ENCODE assay signal across 18 cellular contexts in genomic region chr1:201845331-201846083, GRCh38. TPM values are rescaled to one million over a fixed set of nuclear protein-coding genes. Genes with fewer than 3 reads are reported as not detected.
DNase-seq lines count a peak whose midpoint lies in the region; ATAC-seq lines count a peak whose summit lies in the region.
"Had no signal": no experiment of that assay in that cellular context is flagged by ENCODE, and none has a peak within 500 bp of the region (broad histone marks: within the 10 kb centered on the region; RNA-seq: fewer than 3 reads in every experiment).

No MANE protein-coding gene starts in this region.

- H3K27me3 Mint-ChIP-seq in stimulated activated naive CD8-positive, alpha-beta T cell treated with anti-CD3 and anti-CD28 coated beads, Interleukin-15, amount 100 ng/mL, for 72 hours: no peaks in the 10 kb centered on the region

- no peak for DNase-seq in stimulated activated naive CD8-positive, alpha-beta T cell treated with anti-CD3 and anti-CD28 coated beads, Interleukin-15, Interleukin-2, amounts not matched to agents 100 U/mL and 50 U/mL, for 24 hours
- no peak for DNase-seq in stimulated activated naive CD8-positive, alpha-beta T cell treated with anti-CD3 and anti-CD28 coated beads, Interleukin-15, amount 100 ng/mL, for 72 hours
- peak; percentile 62 for DNase-seq in RKO (ENCODE audit: low spot score)
- DNase-seq in dermis blood vessel endothelial cell: peak; percentile 21
- DNase-seq in posterior cingulate gyrus: no peak
- no peak for DNase-seq in mucosa of gallbladder (ENCODE audit: low spot score)
- no peak for DNase-seq in midbrain (lab: John Stamatoyannopoulos, UW)
- DNase-seq: activated CD8-positive, alpha-beta memory T cell treated with anti-CD3 and anti-CD28 coated beads for 24 hours; AML-193; esophagus squamous epithelium; H7; NCI-H187; NCI-H446 treated with DMSO at 0.1 percent for 48 hours; right lobe of liver had no signal

- no peak overlapping the region for H3K27ac Mint-ChIP-seq in stimulated activated naive CD8-positive, alpha-beta T cell treated with anti-CD3 and anti-CD28 coated beads, Interleukin-15, amount 100 ng/mL, for 72 hours
- H3K27ac Mint-ChIP-seq: activated T-helper 2 cell treated with anti-CD3 and anti-CD28 coated beads, Interferon-gamma antibody, Interleukin-2, Interleukin-4, amounts not matched to agents 10 μg/mL and 5 μg/mL and 100 μg/mL, durations not matched to agents 14 hours and 24 hours and 36 hours; mesothelial cell of epicardium; neural progenitor cell had no signal

- peaks cover 22% of the 10 kb centered on the region for H3K4me1 Mint-ChIP-seq in stimulated activated naive CD8-positive, alpha-beta T cell treated with anti-CD3 and anti-CD28 coated beads, Interleukin-15, amount 100 ng/mL, for 72 hours
- H3K4me1 Mint-ChIP-seq: neural progenitor cell had no signal

- H3K4me3 Mint-ChIP-seq in stimulated activated naive CD8-positive, alpha-beta T cell treated with anti-CD3 and anti-CD28 coated beads, Interleukin-15, amount 100 ng/mL, for 72 hours: no peak overlapping the region
- H3K4me3 Mint-ChIP-seq: mesothelial cell of epicardium, neural progenitor cell had no signal

- peak; percentile 68 for ATAC-seq in stimulated activated naive CD8-positive, alpha-beta T cell treated with anti-CD3 and anti-CD28 coated beads, Interleukin-15, Interleukin-2, amounts not matched to agents 100 U/mL and 50 U/mL, for 24 hours
- ATAC-seq in stimulated activated naive CD8-positive, alpha-beta T cell treated with anti-CD3 and anti-CD28 coated beads, Interleukin-15, amount 100 ng/mL, for 72 hours: no peak
- no peak for ATAC-seq in GM18867 (IDR thresholded peaks at IDR 0.05; ENCODE audit: unreplicated experiment)
- ATAC-seq: right lobe of liver had no signal

- intact Hi-C loops in posterior cingulate gyrus (cut with DNase I): no loop called here

- H3K9me3 Mint-ChIP-seq in stimulated activated naive CD8-positive, alpha-beta T cell treated with anti-CD3 and anti-CD28 coated beads, Interleukin-15, amount 100 ng/mL, for 72 hours: no peaks in the 10 kb centered on the region
- H3K9me3 Mint-ChIP-seq: activated T-helper 2 cell treated with anti-CD3 and anti-CD28 coated beads, Interferon-gamma antibody, Interleukin-2, Interleukin-4, amounts not matched to agents 10 μg/mL and 5 μg/mL and 100 μg/mL, durations not matched to agents 14 hours and 24 hours and 36 hours; mesothelial cell of epicardium; neural progenitor cell had no signal

RNA-seq across cellular contexts. Expression of gene IPO9, which starts 16.6 kb away (rescaled TPM):
- 32.5 and 33.6 TPM in 2 replicates for total RNA-seq in dermis blood vessel endothelial cell
- total RNA-seq in mucosa of gallbladder: 35.0 TPM

RNA-seq across cellular contexts. Expression of gene SHISA4, which starts 43.2 kb away (rescaled TPM):
- 9.6 and 15.7 TPM in 2 replicates for total RNA-seq in dermis blood vessel endothelial cell
- total RNA-seq in mucosa of gallbladder: 29.4 TPM

Comparison
In these comparisons a context has a peak if more than half of its experiments do, and no peak if none do; other contexts are left out.
1. DNase-seq: peak in RKO (single experiment) and dermis blood vessel endothelial cell (single experiment); none in stimulated activated naive CD8-positive, alpha-beta T cell treated with anti-CD3 and anti-CD28 coated beads, Interleukin-15, Interleukin-2, amounts not matched to agents 100 U/mL and 50 U/mL, for 24 hours (single experiment), stimulated activated naive CD8-positive, alpha-beta T cell treated with anti-CD3 and anti-CD28 coated beads, Interleukin-15, amount 100 ng/mL, for 72 hours (0 of 2), posterior cingulate gyrus (0 of 10), mucosa of gallbladder (single experiment) and midbrain (single experiment).